8 cellular contexts compared by ENCODE assay signal in genomic region chr7:155296788-155297516, GRCh38. TPM values are rescaled to one million over a fixed set of nuclear protein-coding genes. Genes with fewer than 3 reads are reported as not detected.
DNase-seq lines count a peak whose midpoint lies in the region; ATAC-seq, FAIRE-seq and TF ChIP-seq lines count a peak whose summit lies in the region.

No MANE protein-coding gene starts in this region.

- ATAC-seq in A549 (peak; percentile 52 to 53), GM18519 (IDR thresholded peaks at IDR 0.05; ENCODE audit: low FRiP score, unreplicated experiment) (peak; percentile 1), HG03039 (IDR thresholded peaks at IDR 0.05; ENCODE audit: unreplicated experiment) (peak; percentile 15)

- H3K4me3 ChIP-seq in A549 (peak overlapping the region; percentile 90), epithelial cell of esophagus (ENCODE audit: low read length) (peak overlapping the region; percentile 58), muscle layer of colon (ENCODE audit: low read depth in 1 of 2, low read length in 2 of 2) (peak overlapping the region; percentile 75 to 82)

- H3K4me1 ChIP-seq in A549 (peaks cover 23% of the 10 kb centered on the region), muscle layer of colon (ENCODE audit: insufficient read depth, low read length) (peaks cover 18% of the 10 kb centered on the region)

- no peaks in the 10 kb centered on the region for H3K27me3 ChIP-seq in muscle layer of colon (ENCODE audit: control insufficient read depth in 1 of 2, insufficient read depth in 2 of 2, low read length in 2 of 2)

- TF ChIP-seq RAD21 in A549 (conservative IDR thresholded peaks at IDR 0.05 in 1 of 2, IDR thresholded peaks at IDR 0.05 in 1 of 2) = no peak

- DNase-seq in A549 (ENCODE audit: low read depth in 1 of 2, low spot score in 1 of 2) = peak; percentile 46 to 49
- peak; percentile 79 for DNase-seq in NCI-H69 (lab: John Stamatoyannopoulos, UW)
- DNase-seq in activated CD8-positive, alpha-beta memory T cell treated with anti-CD3 and anti-CD28 coated beads, Interleukin-2, amount 50 U/mL, for 4 hours = peak; percentile 87
- peak; percentile 72 for DNase-seq in epithelial cell of esophagus (ENCODE audit: low read depth)
- peak; percentile 63 for DNase-seq in stimulated activated CD8-positive, alpha-beta memory T cell treated with anti-CD3 and anti-CD28 coated beads, Interleukin-7, amount 100 ng/mL, for 24 hours (ENCODE audit: low read depth)

- CTCF ChIA-PET in A549 (lab: Yijun Ruan, JAX) = interaction anchor here (0.7 to 3.1 kb wide), 4 partner anchors 14 to 107 kb away, joined by 3 to 14 read pairs (median 8); no protein-coding TSS in a partner anchor

- H3K36me3 ChIP-seq in muscle layer of colon (ENCODE audit: insufficient read depth, low read length) = no peaks in the 10 kb centered on the region

- POLR2A ChIA-PET in A549 (lab: Yijun Ruan, JAX) = interaction anchor here (0.7 to 2.8 kb wide), 13 partner anchors 9 to 294 kb away, joined by 3 to 23 read pairs (median 3); partner anchors contain the start of gene PAXIP1

- TF ChIP-seq EP300 in A549 (IDR thresholded peaks at IDR 0.05) = no peak

- FAIRE-seq in A549 (lab: Jason Lieb, UNC) = no peak

- peak overlapping the region; percentile 37 for H3K9ac ChIP-seq in muscle layer of colon (ENCODE audit: low read length)

- H3K9me3 ChIP-seq in A549 (no peaks in the 10 kb centered on the region), muscle layer of colon (ENCODE audit: low read length) (no peaks in the 10 kb centered on the region)

- 16% methylated on average over 16 of the region's 57 CpGs for WGBS in A549 (ENCODE audit: missing lambda C conversion rate)

- H3K4me2 ChIP-seq in A549 = peak overlapping the region; percentile 99

- no peak for TF ChIP-seq POLR2A in A549 (IDR thresholded peaks at IDR 0.05; ENCODE audit: low read length)

- H3K27ac ChIP-seq in A549 (peak overlapping the region; percentile 98), muscle layer of colon (ENCODE audit: low read depth, low read length) (peak overlapping the region; percentile 82)

- TF ChIP-seq CTCF in A549 (IDR thresholded peaks at IDR 0.05) (no peak), epithelial cell of esophagus (IDR thresholded peaks at IDR 0.05; ENCODE audit: insufficient read depth, low read depth, low read length, missing control alignments) (peak; percentile 10)

TF ChIP-seq in A549, 52 proteins besides CTCF, POLR2A, EP300 and RAD21 (continues in another document):
- peak; percentile 64; the same call in 1 of the 2 replicates for TF ChIP-seq TFCP2L1 (CRISPR knock-in tag; IDR thresholded peaks at IDR 0.05)
- no peak for TF ChIP-seq KDM1A (IDR thresholded peaks at IDR 0.05; ENCODE audit: low read depth)
- TF ChIP-seq RCOR1 (IDR thresholded peaks at IDR 0.05; ENCODE audit: low read depth, low read length) = no peak
- TF ChIP-seq RFX5 (IDR thresholded peaks at IDR 0.05) = no peak
- no peak for TF ChIP-seq ESRRA (IDR thresholded peaks at IDR 0.05; ENCODE audit: borderline replicate concordance, low read length)
- TF ChIP-seq ZSCAN20 (CRISPR knock-in tag; IDR thresholded peaks at IDR 0.05) = no peak
- TF ChIP-seq HES2 (IDR thresholded peaks at IDR 0.05) = no peak
- no peak for TF ChIP-seq CHD2 (IDR thresholded peaks at IDR 0.05; ENCODE audit: low read length, partially characterized antibody)
- TF ChIP-seq CHD4 (IDR thresholded peaks at IDR 0.05; ENCODE audit: borderline replicate concordance) = no peak
- no peak for TF ChIP-seq ELK1 (IDR thresholded peaks at IDR 0.05; ENCODE audit: low read depth, low read length)
- no peak for TF ChIP-seq CBX2 (IDR thresholded peaks at IDR 0.05; ENCODE audit: borderline replicate concordance, low read depth)
- no peak for TF ChIP-seq PBX3 (IDR thresholded peaks at IDR 0.05)
- no peak for TF ChIP-seq HDAC2 (IDR thresholded peaks at IDR 0.05)
- no peak for TF ChIP-seq ATOH8 (CRISPR knock-in tag; IDR thresholded peaks at IDR 0.05; ENCODE audit: low read depth)
- no peak for TF ChIP-seq HOXB13 (CRISPR knock-in tag; IDR thresholded peaks at IDR 0.05; ENCODE audit: low read depth)
- TF ChIP-seq KDM5A (IDR thresholded peaks at IDR 0.05) = no peak
- no peak for TF ChIP-seq HMGXB4 (CRISPR knock-in tag; IDR thresholded peaks at IDR 0.05; ENCODE audit: borderline replicate concordance)
- no peak for TF ChIP-seq GATA3 (IDR thresholded peaks at IDR 0.05; ENCODE audit: borderline replicate concordance)
- no peak for TF ChIP-seq HOXB5 (CRISPR knock-in tag; IDR thresholded peaks at IDR 0.05)
- no peak for TF ChIP-seq JUN (IDR thresholded peaks at IDR 0.05)
- TF ChIP-seq TP53 (CRISPR knock-in tag; IDR thresholded peaks at IDR 0.05) = no peak
- TF ChIP-seq RARB (CRISPR knock-in tag; IDR thresholded peaks at IDR 0.05) = no peak
- TF ChIP-seq ZFP36 (IDR thresholded peaks at IDR 0.05; ENCODE audit: borderline replicate concordance, partially characterized antibody) = no peak
- TF ChIP-seq NFE2L2 (conservative IDR thresholded peaks at IDR 0.05; ENCODE audit: low read length) = no peak
- TF ChIP-seq RNF2 (IDR thresholded peaks at IDR 0.05; ENCODE audit: borderline replicate concordance, low read depth) = 0 out of 2 replicates have a peak, but pooled peaks have one; percentile 77
- peak; percentile 33; the same call in 1 of the 2 replicates for TF ChIP-seq E2F6 (IDR thresholded peaks at IDR 0.05; ENCODE audit: borderline replicate concordance, low read depth)
- TF ChIP-seq SREBF2 (IDR thresholded peaks at IDR 0.05) = no peak

RNA-seq across cellular contexts. Expression of gene INSIG1, which starts 0.7 kb away (rescaled TPM):
- 19.7 and 19.9 TPM in 2 replicates for polyA plus RNA-seq in A549 (2011; rRNA removed)
- 13.6 and 19.4 TPM in 2 replicates for polyA plus RNA-seq in A549 (2012; cell fraction: cytosol; rRNA removed)
- 14.5 and 16.9 TPM in 2 replicates for polyA plus RNA-seq in A549 (2012; cell fraction: nucleus; rRNA removed)
- polyA plus RNA-seq in A549 (2017; fragmentation: RNase III; extraction: RNeasy Plus Mini Kit Qiagen cat#74134 plus additional on column Dnase treatment) = 13.7 to 33.4 TPM (median 27.6 TPM) in 3 replicates
- polyA minus RNA-seq in A549 (2011; rRNA and poly(A)+ RNA removed) = 15.4 and 20.0 TPM in 2 replicates

Comparison
In these comparisons a context has a peak if more than half of its experiments do, and no peak if none do; other contexts are left out.
1. Peak in every context shown above with its lines: DNase-seq, ATAC-seq, H3K4me3 ChIP-seq and H3K27ac ChIP-seq.
2. ATAC-seq: peak in every context shown above with its lines; median percentile 52 in A549; 15 in HG03039; 1 in GM18519.